ENCODE assay signal across 16 cellular contexts in genomic region chr5:79974896-79975295, GRCh38. TPM values are rescaled to one million over a fixed set of nuclear protein-coding genes. Genes with fewer than 3 reads are reported as not detected.
A peak's percentile ranks its signal among the peaks of the same experiment; 100 is the strongest.
DNase-seq lines count a peak whose midpoint lies in the region; ATAC-seq, FAIRE-seq and TF ChIP-seq lines count a peak whose summit lies in the region.
"Had no signal": no experiment of that assay in that cellular context is flagged by ENCODE, and none has a peak within 500 bp of the region (broad histone marks: within the 10 kb centered on the region; RNA-seq: fewer than 3 reads in every experiment).

No MANE protein-coding gene starts in this region.

- H3K4me3 Mint-ChIP-seq in glutamatergic neuron (ENCODE audit: unreplicated experiment) (no peak overlapping the region), immature natural killer cell (no peak overlapping the region)
- H3K4me3 Mint-ChIP-seq: activated B cell treated with CpG ODN at 0.5 μM for 24 hours had no signal

- no peaks in the 10 kb centered on the region for H3K36me3 Mint-ChIP-seq in glutamatergic neuron (ENCODE audit: unreplicated experiment)
- peaks cover 33 to 37% (median 34%) of the 10 kb centered on the region in 3 donors for H3K36me3 Mint-ChIP-seq in immature natural killer cell

- peak; percentile 62 for DNase-seq in AG08395 (ENCODE audit: low spot score)
- DNase-seq in HTR-8/SVneo (ENCODE audit: insufficient read length, low spot score) = peak; percentile 24
- peak; percentile 4 for DNase-seq in amniotic epithelial cell (ENCODE audit: low read depth)
- DNase-seq in glutamatergic neuron = no peak
- DNase-seq in NCI-H510A treated with DMSO at 0.1 percent for 48 hours (lab: John Stamatoyannopoulos, UW) = no peak
- no peak for DNase-seq in stimulated activated naive CD4-positive, alpha-beta T cell (lab: John Stamatoyannopoulos, UW)
- no peak for DNase-seq in immature natural killer cell
- DNase-seq: activated B cell treated with CpG ODN at 0.5 μM for 24 hours, activated T-cell treated with anti-CD3 and anti-CD28 coated beads for 4 hours, amniotic stem cell, GDM1, NCI-H1048, NCI-H510A, retina, SHP77 treated with DMSO at 0.1 percent for 48 hours had no signal

- no peaks in the 10 kb centered on the region for H3K9me3 Mint-ChIP-seq in glutamatergic neuron (ENCODE audit: unreplicated experiment)
- H3K9me3 Mint-ChIP-seq in immature natural killer cell = no peaks in the 10 kb centered on the region
- H3K9me3 Mint-ChIP-seq: activated B cell treated with CpG ODN at 0.5 μM for 24 hours had no signal

- no peaks in the 10 kb centered on the region for H3K27me3 Mint-ChIP-seq in glutamatergic neuron (ENCODE audit: unreplicated experiment)
- H3K27me3 Mint-ChIP-seq in immature natural killer cell (ENCODE audit: low read depth in 3 of 3) = peaks cover 1 to 3% (median 2%) of the 10 kb centered on the region in 3 donors

- no peak for TF ChIP-seq CTCF in glutamatergic neuron (IDR thresholded peaks at IDR 0.05; ENCODE audit: partially characterized antibody, unreplicated experiment)

- H3K27ac Mint-ChIP-seq in glutamatergic neuron (ENCODE audit: unreplicated experiment) (peak overlapping the region; percentile 14), immature natural killer cell (no peak overlapping the region)
- H3K27ac Mint-ChIP-seq: activated B cell treated with CpG ODN at 0.5 μM for 24 hours had no signal

- H3K4me1 Mint-ChIP-seq in glutamatergic neuron (ENCODE audit: low read depth, unreplicated experiment) (peaks cover 12% of the 10 kb centered on the region), immature natural killer cell (no peaks in the 10 kb centered on the region)
- H3K4me1 Mint-ChIP-seq: activated B cell treated with CpG ODN at 0.5 μM for 24 hours had no signal

- no peak for FAIRE-seq in HTR-8/SVneo (lab: Jason Lieb, UNC)

- no peak for ATAC-seq in HG03196 (IDR thresholded peaks at IDR 0.05; ENCODE audit: unreplicated experiment)

RNA-seq across cellular contexts. Expression of gene MTX3, which starts 16.2 kb away (rescaled TPM):
- 21.8 TPM for total RNA-seq in glutamatergic neuron (ENCODE audit: unreplicated experiment)
- 1 to 10 TPM in 2 of 3 donors, not detected in 1; 1.3 TPM for polyA plus RNA-seq in immature natural killer cell

Comparison
In these comparisons a context has a peak if more than half of its experiments do, and no peak if none do; other contexts are left out.
1. DNase-seq: peak in AG08395 (single experiment), HTR-8/SVneo (single experiment) and amniotic epithelial cell (single experiment); none in glutamatergic neuron (single experiment), NCI-H510A treated with DMSO at 0.1 percent for 48 hours (single experiment), stimulated activated naive CD4-positive, alpha-beta T cell (0 of 6) and immature natural killer cell (0 of 3).